Comparison of ENCODE assay signal across 8 cellular contexts in genomic region chr14:54509546-54510501, GRCh38. TPM values are rescaled to one million over a fixed set of nuclear protein-coding genes. Genes with fewer than 3 reads are reported as not detected.
DNase-seq lines count a peak whose midpoint lies in the region; ATAC-seq and TF ChIP-seq lines count a peak whose summit lies in the region.

Gene CGRRF1, plus strand, starts transcription at chr14:54509906. Its CDS starts 54 bp downstream, at chr14:54509960.

- intact Hi-C loops in CD4-positive, alpha-beta T cell (cut with DNase I, micrococcal nuclease): loop anchor here (1.0 to 10.0 kb wide), 7 partner anchors 21 to 1355 kb away; partner anchors contain the start of genes CDKN3 (in 2 of the 2), DDHD1 (in 1 of the 2), FBXO34 (in 1 of the 2) and MAPK1IP1L (in 1 of the 2)

- no peaks in the 10 kb centered on the region for H3K9me3 Mint-ChIP-seq in CD4-positive, alpha-beta T cell

- peak within 1 kb of the TSS; percentile 6 for H3K27ac ChIP-seq in CD4-positive, alpha-beta T cell (ENCODE audit: low read depth, low read length)
- peak within 1 kb of the TSS; percentile 25 to 62 for H3K27ac ChIP-seq in liver (ENCODE audit: low read depth in 1 of 2, low read length in 2 of 2)

- WGBS in liver: under 1% methylated on average over 66 of the region's 66 CpGs

- peak within 1 kb of the TSS; percentile 96 for H3K4me3 Mint-ChIP-seq in CD4-positive, alpha-beta T cell

- CTCF ChIA-PET in CD4-positive, alpha-beta T cell (lab: Charles Lee): interaction anchor here (1.0 to 4.0 kb wide), 6 partner anchors 13 to 113 kb away, joined by 3 to 21 read pairs (median 4); partner anchors contain the start of genes CDKN3, GMFB and SAMD4A

- H3K36me3 Mint-ChIP-seq in CD4-positive, alpha-beta T cell (ENCODE audit: low read depth): peaks cover 21% of the 10 kb centered on the region

- POLR2A ChIA-PET in CD4-positive, alpha-beta T cell (lab: Charles Lee): interaction anchor here (0.6 to 4.0 kb wide), 11 partner anchors 15 to 517 kb away, joined by 3 to 56 read pairs (median 3); partner anchors contain the start of genes CDKN3, GCH1, GMFB and SAMD4A

- H3K9me3 ChIP-seq in CD4-positive, alpha-beta T cell (ENCODE audit: control insufficient read depth, low read length): no peaks in the 10 kb centered on the region
- no peaks in the 10 kb centered on the region for H3K9me3 ChIP-seq in liver (ENCODE audit: control insufficient read depth in 4 of 4, low read length in 3 of 4)

- H3K4me1 ChIP-seq in liver (ENCODE audit: control insufficient read depth in 4 of 4, insufficient read depth in 4 of 4, low read length in 3 of 4): peaks cover 0 to 16% (median 10%) of the 10 kb centered on the region in 4 donors

- peak; percentile 87 to 95 (median 92) for DNase-seq in CD4-positive, alpha-beta T cell
- DNase-seq in NCI-H774 (lab: John Stamatoyannopoulos, UW) (peak; percentile 86), dermis blood vessel endothelial cell (peak; percentile 99)
- DNase-seq in activated CD4-positive, alpha-beta T cell treated with anti-CD3 and anti-CD28 coated beads, Interleukin-2, amount 50 U/mL, for 4 hours: peak; percentile 92 to 93
- peak; percentile 97 for DNase-seq in stimulated activated CD4-positive, alpha-beta T cell treated with anti-CD3 and anti-CD28 coated beads, Interleukin-4, amount 100 ng/mL, for 24 hours

- H3K4me1 Mint-ChIP-seq in CD4-positive, alpha-beta T cell (ENCODE audit: low read depth): peaks cover 59% of the 10 kb centered on the region

- TF ChIP-seq RAD21 in liver (IDR thresholded peaks at IDR 0.05): peak; percentile 66 to 72

- H3K27me3 Mint-ChIP-seq in CD4-positive, alpha-beta T cell: peaks cover 4% of the 10 kb centered on the region

- H3K9ac ChIP-seq in liver (ENCODE audit: low read depth in 1 of 2, low read length in 2 of 2): peak within 1 kb of the TSS; percentile 40 to 82

- peak within 1 kb of the TSS; percentile 78 for H3K27ac Mint-ChIP-seq in CD4-positive, alpha-beta T cell

- peak within 1 kb of the TSS; percentile 79 to 98 (median 86) for H3K4me3 ChIP-seq in liver (ENCODE audit: low read depth in 1 of 3, low read length in 3 of 3)

- no peaks in the 10 kb centered on the region for H3K27me3 ChIP-seq in CD4-positive, alpha-beta T cell (ENCODE audit: control insufficient read depth, insufficient read depth, low read length)
- no peaks in the 10 kb centered on the region for H3K27me3 ChIP-seq in liver (ENCODE audit: control insufficient read depth in 4 of 4, insufficient read depth in 4 of 4, low read length in 3 of 4)

- TF ChIP-seq CTCF in CD4-positive, alpha-beta T cell (IDR thresholded peaks at IDR 0.05): peak; percentile 64
- peak; percentile 62 for TF ChIP-seq CTCF in liver (IDR thresholded peaks at IDR 0.05; ENCODE audit: low read depth, low read length, missing input control)

- peak; percentile 95 for ATAC-seq in CD4-positive, alpha-beta T cell (ENCODE audit: poor library complexity)
- peak; percentile 97 for ATAC-seq in GM19397 (IDR thresholded peaks at IDR 0.05; ENCODE audit: unreplicated experiment)
- ATAC-seq in HG03571 (IDR thresholded peaks at IDR 0.05; ENCODE audit: unreplicated experiment): peak; percentile 99

- no peaks in the 10 kb centered on the region for H3K36me3 ChIP-seq in liver (ENCODE audit: control insufficient read depth in 4 of 4, insufficient read depth in 3 of 4, low read depth in 1 of 4, low read length in 3 of 4)

TF ChIP-seq in liver, 16 proteins besides CTCF, POLR2A, EP300 and RAD21:
- TF ChIP-seq GABPA (IDR thresholded peaks at IDR 0.05 in 1 of 2, conservative IDR thresholded peaks at IDR 0.05 in 1 of 2) (peak in 1 of 2 donors; percentile 58), SP1 (IDR thresholded peaks at IDR 0.05) (peak; percentile 86), MAX (IDR thresholded peaks at IDR 0.05) (peak; percentile 40), NR2F2 (IDR thresholded peaks at IDR 0.05) (no peak), REST (IDR thresholded peaks at IDR 0.05) (peak; percentile 81), JUND (IDR thresholded peaks at IDR 0.05) (peak in 1 of 2 donors; percentile 69), FOXA2 (IDR thresholded peaks at IDR 0.05) (peak; percentile 40), YY1 (IDR thresholded peaks at IDR 0.05) (peak; percentile 94), ATF3 (IDR thresholded peaks at IDR 0.05) (no peak), FOXA1 (IDR thresholded peaks at IDR 0.05) (peak; percentile 56), EGR1 (IDR thresholded peaks at IDR 0.05; ENCODE audit: low read depth in 2 of 2) (peak in 1 of 2 donors; percentile 78), HNF4A (conservative IDR thresholded peaks at IDR 0.05) (peak; percentile 71 to 73), TAF1 (conservative IDR thresholded peaks at IDR 0.05) (no peak), ZBTB33 (IDR thresholded peaks at IDR 0.05) (peak; percentile 97), RXRA (IDR thresholded peaks at IDR 0.05) (peak; percentile 44 to 61)

RNA-seq across cellular contexts. Expression of gene CGRRF1, which starts in this region (rescaled TPM):
- 10 to 100 TPM; 34.5 to 42.8 TPM for total RNA-seq in CD4-positive, alpha-beta T cell
- total RNA-seq in dermis blood vessel endothelial cell: 13.2 and 20.8 TPM in 2 replicates
- 1 to 10 TPM; 4.9 to 5.2 TPM for total RNA-seq in liver
- polyA plus RNA-seq in liver: 10 to 100 TPM in 1 of 2 donors, 1 to 10 TPM in 1; 4.6 to 11.2 TPM

Comparison
In these comparisons a context has a peak if more than half of its experiments do, and no peak if none do; other contexts are left out.
1. Peak in every context shown above with its lines: DNase-seq, ATAC-seq, H3K4me3 ChIP-seq and H3K27ac ChIP-seq.